Comparison of ENCODE assay signal across 7 cellular contexts in the genomic region with DNA sequence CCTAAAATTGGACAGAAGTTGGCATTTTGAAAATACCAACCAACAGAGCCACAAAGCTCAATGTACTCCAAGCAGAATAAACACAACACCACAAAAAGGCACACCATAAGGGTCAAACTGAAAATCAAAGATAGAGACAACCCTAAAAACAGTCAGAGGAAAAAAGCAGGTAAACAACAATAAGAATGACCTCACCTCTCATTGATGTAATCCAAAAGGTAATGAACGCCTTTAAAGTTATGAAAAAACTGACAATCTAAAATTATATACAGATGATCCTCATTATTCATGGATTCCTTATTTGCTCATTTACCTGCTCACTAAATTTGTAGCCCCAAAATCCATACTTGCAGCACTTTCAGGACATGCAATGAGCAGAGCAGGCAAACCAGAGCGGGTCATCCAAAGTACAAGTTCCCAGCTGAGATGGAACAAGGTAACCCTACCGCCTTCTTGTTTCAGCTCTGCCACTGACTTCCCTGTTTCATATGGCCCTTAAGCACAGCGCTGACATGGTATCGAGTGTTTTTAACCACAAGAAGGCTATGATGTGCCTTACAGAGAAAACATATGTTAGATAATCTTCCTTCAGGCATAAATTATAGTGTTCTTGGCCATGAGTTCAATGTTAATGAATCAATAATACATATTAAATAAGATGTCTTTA. TPM values are rescaled to one million over a fixed set of nuclear protein-coding genes. Genes with fewer than 3 reads are reported as not detected.
DNase-seq lines count a peak whose midpoint lies in the region; ATAC-seq and TF ChIP-seq lines count a peak whose summit lies in the region.

No MANE protein-coding gene starts in this region.

- no peak overlapping the region for H3K56ac ChIP-seq in H9 (ENCODE audit: insufficient read length, low read depth, low read length)

- no peak overlapping the region for H3K18ac ChIP-seq in H9 (ENCODE audit: insufficient read length, low read depth, low read length)

- no peak overlapping the region for H2AK5ac ChIP-seq in H9 (ENCODE audit: insufficient read length, low read length)

- DNase-seq in immature natural killer cell: no peak
- no peak for DNase-seq in H9
- no peak for DNase-seq in HPDE6-E6E7 (ENCODE audit: extremely low spot score)
- DNase-seq in HCEC 1CT: no peak

- H3K27ac ChIP-seq in H9 (ENCODE audit: insufficient read length, low read depth, low read length): no peak overlapping the region

- no peak overlapping the region for H2AFZ ChIP-seq in H9 (ENCODE audit: low read length)

- H3K9me3 ChIP-seq in H9 (ENCODE audit: control insufficient read depth, low read depth, low read length): no peaks in the 10 kb centered on the region

- H2BK5ac ChIP-seq in H9 (ENCODE audit: insufficient read length, low read length): no peak overlapping the region

- no peak overlapping the region for H3K4me2 ChIP-seq in H9 (ENCODE audit: insufficient read depth, insufficient read length, low read length)

- no peak overlapping the region for H2BK120ac ChIP-seq in H9 (ENCODE audit: low read depth, low read length, poor library complexity, severe bottlenecking)

- no peak overlapping the region for H3T11ph ChIP-seq in H9 (ENCODE audit: low read length)

- H2BK15ac ChIP-seq in H9 (ENCODE audit: low read depth, low read length): no peak overlapping the region

- H2BK12ac ChIP-seq in H9 (ENCODE audit: insufficient read length, low read depth, low read length): no peak overlapping the region

- H3K4ac ChIP-seq in H9 (ENCODE audit: low read depth, low read length): no peak overlapping the region

- no peaks in the 10 kb centered on the region for H3K27me3 ChIP-seq in H9 (ENCODE audit: insufficient read depth, low read length)

- H3K9me3 Mint-ChIP-seq in immature natural killer cell (peaks cover 0 to 7% (median 1%) of the 10 kb centered on the region in 6 donors), H9 (peaks cover under 1 to 1% of the 10 kb centered on the region in 2 experiments; a peak in 3 of 5 replicates)

- no peak overlapping the region for H3K14ac ChIP-seq in H9 (ENCODE audit: insufficient read depth, low read length)

- ATAC-seq in GM18868 (IDR thresholded peaks at IDR 0.05; ENCODE audit: unreplicated experiment) (peak; percentile 99), GM21723 (IDR thresholded peaks at IDR 0.05; ENCODE audit: unreplicated experiment) (peak; percentile 98), HG03565 (IDR thresholded peaks at IDR 0.05; ENCODE audit: unreplicated experiment) (peak; percentile 96)

- no peaks in the 10 kb centered on the region for H3K23me2 ChIP-seq in H9 (ENCODE audit: insufficient read length, low read depth, low read length, poor library complexity, severe bottlenecking)

- no peaks in the 10 kb centered on the region for H3K4me1 ChIP-seq in H9 (ENCODE audit: insufficient read depth, low read length)

- peak overlapping the region in 1 of 6 donors; percentile 5 for H3K27ac Mint-ChIP-seq in immature natural killer cell
- peak overlapping the region in 1 of 3 experiments; percentile 80; a peak in 2 of 7 replicates for H3K27ac Mint-ChIP-seq in H9

- H4K91ac ChIP-seq in H9 (ENCODE audit: insufficient read length, low read depth, low read length): no peak overlapping the region

- no peak overlapping the region for H4K8ac ChIP-seq in H9 (replicated peaks; ENCODE audit: insufficient read length, low read depth, low read length)

- peak overlapping the region in 4 of 5 donors; percentile 5 to 35 (median 20) for H3K4me3 Mint-ChIP-seq in immature natural killer cell
- H3K4me3 Mint-ChIP-seq in H9: no peak overlapping the region

- no peaks in the 10 kb centered on the region for H4K20me1 ChIP-seq in H9 (ENCODE audit: control insufficient read depth, insufficient read depth, insufficient read length)

- peaks cover 64 to 76% of the 10 kb centered on the region in 2 donors for H3K4me1 Mint-ChIP-seq in immature natural killer cell
- H3K4me1 Mint-ChIP-seq in H9: peaks cover 45 to 46% of the 10 kb centered on the region in 2 experiments

- no peak for TF ChIP-seq CTCF in H9 (conservative IDR thresholded peaks at IDR 0.05)

- no peak overlapping the region for H3K23ac ChIP-seq in H9 (ENCODE audit: insufficient read length, low read depth, low read length)

- no peak overlapping the region for H3K9ac ChIP-seq in H9 (ENCODE audit: extremely low read depth, insufficient read length, low read length)

- H3K79me2 ChIP-seq in H9 (ENCODE audit: insufficient read depth, low read length): peaks cover 56% of the 10 kb centered on the region

- WGBS in H9 (ENCODE audit: extremely low coverage, insufficient read length, low lambda C conversion rate): no CpG with 5 or more reads among the region's 5 CpGs

- H3K79me1 ChIP-seq in H9 (ENCODE audit: insufficient read depth, low read depth, low read length, poor library complexity, severe bottlenecking): peaks cover 5% of the 10 kb centered on the region

- H3K36me3 Mint-ChIP-seq in immature natural killer cell (no peaks in the 10 kb centered on the region), H9 (ENCODE audit: insufficient read depth in 1 of 3, low read depth in 3 of 3) (peaks cover under 1 to 22% (median 10%) of the 10 kb centered on the region in 3 experiments; a peak in 6 of 7 replicates)

- H2BK20ac ChIP-seq in H9 (ENCODE audit: low read depth, low read length, poor library complexity, severe bottlenecking): no peak overlapping the region

- H4K5ac ChIP-seq in H9 (ENCODE audit: insufficient read length, low read depth, low read length): no peak overlapping the region

- H3K27me3 Mint-ChIP-seq in immature natural killer cell (ENCODE audit: low read depth in 3 of 3): peaks cover 0 to 2% (median 2%) of the 10 kb centered on the region in 3 donors
- no peaks in the 10 kb centered on the region for H3K27me3 Mint-ChIP-seq in H9 (ENCODE audit: low read depth)

RNA-seq across cellular contexts. Expression of gene RTN4, which starts 17.0 kb away (rescaled TPM):
- polyA plus RNA-seq in immature natural killer cell: 100 to 1,000 TPM in 2 of 3 donors, 10 to 100 TPM in 1; 75.8 to 173 (median 152) TPM
- 200 and 205 TPM in 2 replicates for total RNA-seq in H9 (2021)

Comparison
In these comparisons a context has a peak if more than half of its experiments do, and no peak if none do; other contexts are left out.
1. H3K4me3 Mint-ChIP-seq: peak in immature natural killer cell (4 of 5); none in H9 (0 of 2).
2. Peak in every context shown above with its lines, with median percentiles within 50 percentile points of each other: ATAC-seq.